In the genomic region with DNA sequence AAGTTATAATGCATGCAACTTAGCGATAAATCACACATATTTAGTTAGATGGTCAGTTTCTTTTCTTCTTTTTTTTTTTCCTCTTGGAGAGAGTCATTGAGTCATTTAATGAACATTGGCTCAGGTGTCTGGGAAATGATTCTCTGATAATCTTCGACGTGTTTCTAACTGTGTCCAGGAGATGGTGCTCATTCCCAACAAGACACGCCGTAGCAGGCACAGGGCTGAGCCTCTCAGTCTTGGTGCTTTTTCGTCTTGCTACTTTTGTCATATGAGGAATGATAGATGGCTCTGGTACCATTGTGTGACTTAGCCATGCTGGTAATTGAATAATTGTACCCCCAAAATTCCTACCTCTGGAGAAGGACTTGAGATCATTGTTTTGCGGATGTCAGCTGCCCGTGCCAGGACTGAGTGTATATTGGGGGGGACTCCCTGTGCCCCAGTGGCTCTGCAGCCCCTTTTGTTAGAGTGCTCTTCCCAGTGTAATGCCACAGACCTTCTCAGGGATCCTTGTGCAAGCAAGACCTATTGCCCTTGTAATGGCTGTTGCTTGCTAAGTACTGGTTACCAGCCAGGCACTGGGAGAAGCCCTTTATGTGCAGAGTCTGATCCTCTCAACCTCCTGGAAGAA, we compare ENCODE assay signal across 8 cellular contexts.
DNase-seq lines count a peak whose midpoint lies in the region; ATAC-seq and TF ChIP-seq lines count a peak whose summit lies in the region.

No MANE protein-coding gene starts in this region.

- TF ChIP-seq EP300 in upper lobe of left lung (IDR thresholded peaks at IDR 0.05): no peak

- H3K36me3 ChIP-seq in upper lobe of left lung: no peaks in the 10 kb centered on the region

- TF ChIP-seq CTCF in upper lobe of left lung (IDR thresholded peaks at IDR 0.05): peak in 5 of 6 experiments; percentile 27 to 51 (median 46)

- H3K27ac ChIP-seq in caudate nucleus (ENCODE audit: low read depth, low read length) (no peak overlapping the region), upper lobe of left lung (no peak overlapping the region)

- DNase-seq in ELF-1 (ENCODE audit: low read depth, low spot score) (peak; percentile 42), NCI-H774 (lab: John Stamatoyannopoulos, UW) (peak; percentile 35), caudate nucleus (lab: John Stamatoyannopoulos, UW) (peak in 43 of 61 donors; percentile 1 to 80 (median 18)), left colon (no peak), upper lobe of left lung (no peak)
- no peak for DNase-seq in activated CD4-positive, alpha-beta T cell treated with anti-CD3 and anti-CD28 coated beads, Interleukin-2, amount 50 U/mL, for 4 hours

- H3K27me3 ChIP-seq in upper lobe of left lung: no peaks in the 10 kb centered on the region

- H3K9me3 ChIP-seq in upper lobe of left lung: no peaks in the 10 kb centered on the region

- intact Hi-C loops in left colon (cut with DNase I, micrococcal nuclease): no loop called here

- 20 to 25% methylated on average over 8 of the region's 8 CpGs for WGBS in upper lobe of left lung, 2 donors

- no peak for TF ChIP-seq POLR2A in upper lobe of left lung (IDR thresholded peaks at IDR 0.05)

- no peaks in the 10 kb centered on the region for H3K4me1 ChIP-seq in upper lobe of left lung

- ATAC-seq in GM19452 (IDR thresholded peaks at IDR 0.05; ENCODE audit: unreplicated experiment) (peak; percentile 75), HG03460 (IDR thresholded peaks at IDR 0.05; ENCODE audit: unreplicated experiment) (peak; percentile 67), left colon (peak; percentile 51), upper lobe of left lung (ENCODE audit: low FRiP score in 2 of 2) (peak in 1 of 2 donors; percentile 80)

- H3K4me3 ChIP-seq in upper lobe of left lung: no peak overlapping the region

Comparison
In these comparisons a context has a peak if more than half of its experiments do, and no peak if none do; other contexts are left out.
1. DNase-seq: peak in ELF-1 (single experiment), NCI-H774 (single experiment) and caudate nucleus (43 of 61); none in left colon (0 of 2), upper lobe of left lung (0 of 2) and activated CD4-positive, alpha-beta T cell treated with anti-CD3 and anti-CD28 coated beads, Interleukin-2, amount 50 U/mL, for 4 hours (0 of 2).